ENCODE assay signal across 1 cellular context in the genomic region with DNA sequence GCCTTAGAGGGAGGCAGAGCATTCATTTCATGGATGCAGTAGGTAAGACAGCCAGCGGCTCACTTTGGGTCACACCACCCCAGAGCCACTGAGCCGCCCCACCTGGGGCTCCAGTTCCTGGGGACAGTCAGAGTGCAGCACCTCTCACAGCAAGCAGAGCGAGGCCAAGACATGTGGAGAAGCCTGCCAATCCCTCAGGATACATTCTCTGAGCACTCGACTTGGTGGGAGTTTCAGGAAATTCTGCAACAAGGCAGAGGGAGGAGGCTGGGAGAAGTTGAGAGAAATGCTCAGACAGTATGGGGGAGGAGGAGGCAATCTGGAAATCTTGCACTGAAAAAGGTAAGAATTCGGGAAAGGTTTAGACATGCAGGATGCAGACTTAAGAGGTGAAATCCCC.
TF ChIP-seq lines count a peak whose summit lies in the region.

No MANE protein-coding gene starts in this region.

TF ChIP-seq in IMR-90, 13 proteins besides CTCF, POLR2A, EP300 and RAD21 (continued from another document):
- no peak for TF ChIP-seq CHD1 (IDR thresholded peaks at IDR 0.05; ENCODE audit: low read depth, low read length)
- no peak for TF ChIP-seq MAZ (IDR thresholded peaks at IDR 0.05; ENCODE audit: borderline replicate concordance, low read depth, low read length)
